34 cellular contexts compared by ENCODE assay signal in the genomic region with DNA sequence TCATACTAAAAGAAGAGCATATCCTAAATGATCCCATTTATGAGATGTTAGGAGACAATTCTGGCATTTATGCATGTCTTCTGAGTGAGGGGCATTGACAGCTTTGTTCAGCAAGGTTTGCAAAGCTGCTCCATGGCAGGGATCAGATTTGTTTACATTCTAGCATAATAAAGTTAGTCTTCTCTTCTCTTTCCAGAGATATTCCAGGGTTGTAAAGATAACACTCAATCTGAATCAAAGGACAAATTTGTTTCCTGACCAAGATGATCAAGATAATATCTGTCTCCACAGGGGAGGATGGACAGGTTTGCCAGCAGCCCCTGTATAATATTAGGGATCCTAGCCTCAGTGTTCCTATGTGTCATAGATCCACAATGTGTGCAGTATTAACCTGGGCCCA.
"Had no signal": no experiment of that assay in that cellular context is flagged by ENCODE, and none has a peak within 500 bp of the region (broad histone marks: within the 10 kb centered on the region; RNA-seq: fewer than 3 reads in every experiment).

No MANE protein-coding gene starts in this region.

- ATAC-seq: activated CD4-positive, alpha-beta T cell treated with anti-CD3 and anti-CD28 coated beads for 36 hours; activated CD4-positive, CD25-positive, alpha-beta regulatory T cell treated with anti-CD3 and anti-CD28 coated beads, Interleukin-2, amount 50 U/mL, for 24 hours; activated CD8-positive, alpha-beta memory T cell treated with anti-CD3 and anti-CD28 coated beads, Interleukin-2, amount 10 ng/mL, durations not matched to agents 7 days and 5 days; activated CD8-positive, alpha-beta T cell treated with anti-CD3 and anti-CD28 coated beads, Interleukin-2, amount 10 ng/mL, durations not matched to agents 7 days and 5 days; activated naive CD4-positive, alpha-beta T cell treated with anti-CD3 and anti-CD28 coated beads, Interleukin-2, amount 50 U/mL, for 72 hours; activated T-cell treated with anti-CD3 and anti-CD28 coated beads, Interleukin-2, amount 50 U/mL, for 4 hours; activated T-cell treated with anti-CD3 and anti-CD28 coated beads, Interleukin-2, amount 50 U/mL, for 72 hours; activated T-helper 17 cell treated with anti-CD3 and anti-CD28 coated beads, Interleukin-2, amount 50 U/mL, for 72 hours; body of pancreas; WTC11 had no signal

- H3K9me3 ChIP-seq: adrenal gland, body of pancreas had no signal

- H3K27ac ChIP-seq: adrenal gland, body of pancreas, brain microvascular endothelial cell, breast epithelium, WERI-Rb-1 had no signal

- DNase-seq: activated CD4-positive, alpha-beta memory T cell treated with anti-CD3 and anti-CD28 coated beads, Interleukin-2, amount 10 ng/mL, durations not matched to agents 7 days and 5 days; activated CD4-positive, alpha-beta T cell treated with anti-CD3 and anti-CD28 coated beads for 1 hour; activated CD4-positive, alpha-beta T cell treated with anti-CD3 and anti-CD28 coated beads for 36 hours; activated CD4-positive, alpha-beta T cell treated with anti-CD3 and anti-CD28 coated beads for 48 hours; activated CD4-positive, alpha-beta T cell treated with anti-CD3 and anti-CD28 coated beads, Interleukin-2, amount 10 ng/mL, durations not matched to agents 7 days and 5 days; activated CD4-positive, alpha-beta T cell treated with anti-CD3 and anti-CD28 coated beads, Interleukin-2, amount 50 U/mL, for 48 hours; activated CD4-positive, CD25-positive, alpha-beta regulatory T cell; activated CD8-positive, alpha-beta memory T cell treated with anti-CD3 and anti-CD28 coated beads for 24 hours; activated CD8-positive, alpha-beta memory T cell treated with anti-CD3 and anti-CD28 coated beads, Interleukin-2, amount 10 ng/mL, durations not matched to agents 7 days and 5 days; activated CD8-positive, alpha-beta memory T cell treated with anti-CD3 and anti-CD28 coated beads, Interleukin-2, amount 50 U/mL, for 48 hours; activated CD8-positive, alpha-beta T cell treated with anti-CD3 and anti-CD28 coated beads, Interleukin-2, amount 10 ng/mL, durations not matched to agents 7 days and 5 days; activated effector memory CD4-positive, alpha-beta T cell treated with anti-CD3 and anti-CD28 coated beads, Interleukin-2, amount 50 U/mL, for 16 hours; activated gamma-delta T cell treated with Interleukin-2 at 50 U/mL for 16 hours; activated naive CD4-positive, alpha-beta T cell; activated naive CD4-positive, alpha-beta T cell treated with anti-CD3 and anti-CD28 coated beads for 36 hours; activated naive CD4-positive, alpha-beta T cell treated with anti-CD3 and anti-CD28 coated beads, Interleukin-2, amount 50 U/mL, for 16 hours; activated naive CD8-positive, alpha-beta T cell treated with anti-CD3 and anti-CD28 coated beads for 36 hours; activated T-cell treated with anti-CD3 and anti-CD28 coated beads, Interleukin-2, amount 50 U/mL, for 4 hours; activated T-cell treated with anti-CD3 and anti-CD28 coated beads, Interleukin-2, amount 50 U/mL, for 72 hours; adrenal gland; amniotic stem cell; aorta; body of pancreas; brain microvascular endothelial cell; central memory CD4-positive, alpha-beta T cell; T-helper 1 cell; T-helper 2 cell; T-helper 9 cell; WERI-Rb-1 had no signal

- H3K4me1 ChIP-seq: adrenal gland, body of pancreas, breast epithelium had no signal

- H3K36me3 ChIP-seq: adrenal gland, brain microvascular endothelial cell, breast epithelium, WERI-Rb-1 had no signal

- H3K4me3 ChIP-seq: adrenal gland, body of pancreas, breast epithelium had no signal
